9 cellular contexts compared by ENCODE assay signal in genomic region chr9:137762414-137763061, GRCh38.
A peak's percentile ranks its signal among the peaks of the same experiment; 100 is the strongest.
DNase-seq lines count a peak whose midpoint lies in the region; ATAC-seq and TF ChIP-seq lines count a peak whose summit lies in the region.
"Had no signal": no experiment of that assay in that cellular context is flagged by ENCODE, and none has a peak within 500 bp of the region (broad histone marks: within the 10 kb centered on the region; RNA-seq: fewer than 3 reads in every experiment).

No MANE protein-coding gene starts in this region.

- H3K4me2 ChIP-seq in neural progenitor cell: no peak overlapping the region

- peaks cover 52% of the 10 kb centered on the region for H3K36me3 Mint-ChIP-seq in neural progenitor cell

- H2AFZ ChIP-seq in neural progenitor cell (replicated peaks): no peak overlapping the region

- no peak for TF ChIP-seq POLR2A in lower leg skin (IDR thresholded peaks at IDR 0.05)

- no peaks in the 10 kb centered on the region for H3K9me3 Mint-ChIP-seq in neural progenitor cell

- no peaks in the 10 kb centered on the region for H3F3A ChIP-seq in neural progenitor cell (ENCODE audit: low read depth)

- H3K27me3 Mint-ChIP-seq in neural progenitor cell (ENCODE audit: insufficient read depth, low read depth): no peaks in the 10 kb centered on the region

- no peaks in the 10 kb centered on the region for H3K27me3 ChIP-seq in neural progenitor cell

- no peak overlapping the region for H3K27ac ChIP-seq in neural progenitor cell

- peaks cover 10% of the 10 kb centered on the region for H3K4me1 Mint-ChIP-seq in neural progenitor cell

- H3K36me3 ChIP-seq in neural progenitor cell: no peaks in the 10 kb centered on the region

- peaks cover 20% of the 10 kb centered on the region for H4K20me1 ChIP-seq in neural progenitor cell (ENCODE audit: low read depth)

- H3K4me3 ChIP-seq in neural progenitor cell (no peak overlapping the region), lower leg skin (ENCODE audit: low read depth, poor library complexity, severe bottlenecking) (no peak overlapping the region)

- no peak overlapping the region for H3K9ac ChIP-seq in neural progenitor cell

- H3K4me3 Mint-ChIP-seq in neural progenitor cell: no peak overlapping the region

- H3K27ac Mint-ChIP-seq in neural progenitor cell: peak overlapping the region; percentile 35

- TF ChIP-seq CTCF in neural progenitor cell (IDR thresholded peaks at IDR 0.05): no peak
- TF ChIP-seq CTCF in lower leg skin (IDR thresholded peaks at IDR 0.05): no peak

- intact Hi-C loops in lower leg skin (cut with DNase I; ENCODE audit: low total_unique reads): no loop called here

- DNase-seq in neural progenitor cell (ENCODE audit: low spot score): no peak
- DNase-seq in C1 segment of cervical spinal cord (lab: John Stamatoyannopoulos, UW): no peak
- DNase-seq in lower leg skin (ENCODE audit: low spot score in 2 of 2): no peak
- no peak for DNase-seq in NCI-H774 (lab: John Stamatoyannopoulos, UW)
- DNase-seq in NCI-H1694 (lab: John Stamatoyannopoulos, UW): no peak
- DNase-seq: stimulated activated naive CD4-positive, alpha-beta T cell treated with Interleukin-2 at 50 U/mL for 16 hours had no signal

- no peaks in the 10 kb centered on the region for H3K9me3 ChIP-seq in neural progenitor cell (ENCODE audit: low read depth)

- H3K4me1 ChIP-seq in neural progenitor cell: no peaks in the 10 kb centered on the region

- 80 to 84% methylated on average over 21 of the region's 21 CpGs for WGBS in lower leg skin, 2 donors

- H3K79me2 ChIP-seq in neural progenitor cell (ENCODE audit: low read depth): peaks cover 33% of the 10 kb centered on the region

- ATAC-seq in GM18517 (IDR thresholded peaks at IDR 0.05; ENCODE audit: unreplicated experiment) (peak; percentile 79), GM21515 (IDR thresholded peaks at IDR 0.05; ENCODE audit: unreplicated experiment) (peak; percentile 54), HG03565 (IDR thresholded peaks at IDR 0.05; ENCODE audit: unreplicated experiment) (peak; percentile 48)
